18 cellular contexts compared by ENCODE assay signal in genomic region chr1:27856561-27857343, GRCh38. TPM values are rescaled to one million over a fixed set of nuclear protein-coding genes. Genes with fewer than 3 reads are reported as not detected.
A peak's percentile ranks its signal among the peaks of the same experiment; 100 is the strongest.
DNase-seq lines count a peak whose midpoint lies in the region; ATAC-seq and TF ChIP-seq lines count a peak whose summit lies in the region.
"Had no signal": no experiment of that assay in that cellular context is flagged by ENCODE, and none has a peak within 500 bp of the region (broad histone marks: within the 10 kb centered on the region; RNA-seq: fewer than 3 reads in every experiment).

No MANE protein-coding gene starts in this region.

- peaks cover 1% of the 10 kb centered on the region for H3K36me3 Mint-ChIP-seq in activated T-cell treated with anti-CD3 and anti-CD28 coated beads, Interleukin-2, amount 50 U/mL, for 4 hours (ENCODE audit: insufficient read depth)

- no peaks in the 10 kb centered on the region for H3K4me1 ChIP-seq in upper lobe of right lung

- no peaks in the 10 kb centered on the region for H3K9me3 Mint-ChIP-seq in activated T-cell treated with anti-CD3 and anti-CD28 coated beads, Interleukin-2, amount 50 U/mL, for 4 hours

- no peaks in the 10 kb centered on the region for H3K9me3 ChIP-seq in WERI-Rb-1 (ENCODE audit: severe bottlenecking)
- H3K9me3 ChIP-seq in upper lobe of right lung, result no peaks in the 10 kb centered on the region

- H3K4me1 Mint-ChIP-seq in activated T-cell treated with anti-CD3 and anti-CD28 coated beads, Interleukin-2, amount 50 U/mL, for 4 hours (ENCODE audit: low read depth), result peaks cover 7% of the 10 kb centered on the region

- H3K4me3 Mint-ChIP-seq in activated T-cell treated with anti-CD3 and anti-CD28 coated beads, Interleukin-2, amount 50 U/mL, for 4 hours, result no peak overlapping the region

- TF ChIP-seq CTCF in WERI-Rb-1 (IDR thresholded peaks at IDR 0.05; ENCODE audit: low read depth, low read length), result no peak
- TF ChIP-seq CTCF in upper lobe of right lung (IDR thresholded peaks at IDR 0.05), result no peak

- no peaks in the 10 kb centered on the region for H3K27me3 Mint-ChIP-seq in activated T-cell treated with anti-CD3 and anti-CD28 coated beads, Interleukin-2, amount 50 U/mL, for 4 hours (ENCODE audit: low read depth)

- H3K36me3 ChIP-seq in WERI-Rb-1, result peaks cover under 1% of the 10 kb centered on the region
- peaks cover 1% of the 10 kb centered on the region for H3K36me3 ChIP-seq in upper lobe of right lung

- intact Hi-C loops in upper lobe of right lung (cut with DNase I), result no loop called here

- H3K27ac ChIP-seq in WERI-Rb-1, result peak overlapping the region; percentile 43
- no peak overlapping the region for H3K27ac ChIP-seq in upper lobe of right lung
- H3K27ac ChIP-seq: RWPE1 had no signal

- peak; percentile 8 for DNase-seq in activated T-cell treated with anti-CD3 and anti-CD28 coated beads, Interleukin-2, amount 50 U/mL, for 1 hour
- no peak for DNase-seq in activated T-cell treated with anti-CD3 and anti-CD28 coated beads, Interleukin-2, amount 50 U/mL, for 4 hours
- DNase-seq in WERI-Rb-1 (no peak), myocyte (ENCODE audit: low read depth) (peak; percentile 77), upper lobe of right lung (peak; percentile 27), glomerular visceral epithelial cell (ENCODE audit: extremely low spot score) (no peak), amniotic stem cell (lab: John Stamatoyannopoulos, UW) (no peak)
- DNase-seq: C1 segment of cervical spinal cord, DMS79, GOT3, KBM-7, MV-4-11, NCI-H1417, NCI-H187, NCI-H2107, NCI-H226, SIG-M5 had no signal

- H3K4me3 ChIP-seq in WERI-Rb-1 (ENCODE audit: low read depth, low read length), result no peak overlapping the region
- H3K4me3 ChIP-seq in upper lobe of right lung, result no peak overlapping the region

- no peaks in the 10 kb centered on the region for H3K27me3 ChIP-seq in WERI-Rb-1 (ENCODE audit: insufficient read depth, low read depth, severe bottlenecking)
- H3K27me3 ChIP-seq in upper lobe of right lung, result no peaks in the 10 kb centered on the region

- ATAC-seq in activated T-cell treated with anti-CD3 and anti-CD28 coated beads, Interleukin-2, amount 50 U/mL, for 4 hours, result no peak
- ATAC-seq in upper lobe of right lung, result no peak

RNA-seq across cellular contexts. Expression of gene THEMIS2, which starts 15.6 kb away (rescaled TPM):
- total RNA-seq in activated T-cell treated with anti-CD3 and anti-CD28 coated beads, Interleukin-2, amount 50 U/mL, for 4 hours, result 10 to 100 TPM in 1 of 3 donors, 1 to 10 TPM in 2; 7.5 to 14.2 (median 9.9) TPM
- total RNA-seq in myocyte (27.3 and 30.6 TPM in 2 replicates), upper lobe of right lung (89.6 TPM)
- 18.6 TPM for polyA plus RNA-seq in myocyte (2012)

RNA-seq across cellular contexts. Expression of gene PPP1R8, which starts 26.2 kb away (rescaled TPM):
- total RNA-seq in activated T-cell treated with anti-CD3 and anti-CD28 coated beads, Interleukin-2, amount 50 U/mL, for 4 hours, result 10 to 100 TPM; 67.7 to 82.5 (median 75.9) TPM
- total RNA-seq in myocyte (37.5 and 48.2 TPM in 2 replicates), upper lobe of right lung (33.0 TPM)
- 34.9 TPM for polyA plus RNA-seq in myocyte (2012)

RNA-seq across cellular contexts. Expression of gene RPA2, which starts 57.6 kb away (rescaled TPM):
- 100 to 1,000 TPM; 126 to 136 (median 130) TPM for total RNA-seq in activated T-cell treated with anti-CD3 and anti-CD28 coated beads, Interleukin-2, amount 50 U/mL, for 4 hours
- total RNA-seq in myocyte (94.5 and 150 TPM in 2 replicates), upper lobe of right lung (22.4 TPM)
- polyA plus RNA-seq in myocyte (2012), result 77.8 TPM

Comparison
In these comparisons a context has a peak if more than half of its experiments do, and no peak if none do; other contexts are left out.
1. DNase-seq: peak in activated T-cell treated with anti-CD3 and anti-CD28 coated beads, Interleukin-2, amount 50 U/mL, for 1 hour (single experiment), myocyte (single experiment) and upper lobe of right lung (single experiment); none in activated T-cell treated with anti-CD3 and anti-CD28 coated beads, Interleukin-2, amount 50 U/mL, for 4 hours (single experiment), WERI-Rb-1 (single experiment), glomerular visceral epithelial cell (single experiment) and amniotic stem cell (single experiment).